Comparison of ENCODE assay signal across 1 cellular context in genomic region chr17:65131946-65132345, GRCh38.
TF ChIP-seq lines count a peak whose summit lies in the region.

No MANE protein-coding gene starts in this region.

TF ChIP-seq in HepG2, 621 proteins besides CTCF, POLR2A, EP300 and RAD21 (continued from another document):
- TF ChIP-seq PRDM10 (CRISPR knock-in tag; IDR thresholded peaks at IDR 0.05; ENCODE audit: low read depth) (peak; percentile 55; the same call in 1 of the 2 replicates), LCORL (IDR thresholded peaks at IDR 0.05) (no peak), LCORL (CRISPR knock-in tag; IDR thresholded peaks at IDR 0.05) (0 out of 2 replicates have a peak, but pooled peaks have one; percentile 46)
